In the genomic region with DNA sequence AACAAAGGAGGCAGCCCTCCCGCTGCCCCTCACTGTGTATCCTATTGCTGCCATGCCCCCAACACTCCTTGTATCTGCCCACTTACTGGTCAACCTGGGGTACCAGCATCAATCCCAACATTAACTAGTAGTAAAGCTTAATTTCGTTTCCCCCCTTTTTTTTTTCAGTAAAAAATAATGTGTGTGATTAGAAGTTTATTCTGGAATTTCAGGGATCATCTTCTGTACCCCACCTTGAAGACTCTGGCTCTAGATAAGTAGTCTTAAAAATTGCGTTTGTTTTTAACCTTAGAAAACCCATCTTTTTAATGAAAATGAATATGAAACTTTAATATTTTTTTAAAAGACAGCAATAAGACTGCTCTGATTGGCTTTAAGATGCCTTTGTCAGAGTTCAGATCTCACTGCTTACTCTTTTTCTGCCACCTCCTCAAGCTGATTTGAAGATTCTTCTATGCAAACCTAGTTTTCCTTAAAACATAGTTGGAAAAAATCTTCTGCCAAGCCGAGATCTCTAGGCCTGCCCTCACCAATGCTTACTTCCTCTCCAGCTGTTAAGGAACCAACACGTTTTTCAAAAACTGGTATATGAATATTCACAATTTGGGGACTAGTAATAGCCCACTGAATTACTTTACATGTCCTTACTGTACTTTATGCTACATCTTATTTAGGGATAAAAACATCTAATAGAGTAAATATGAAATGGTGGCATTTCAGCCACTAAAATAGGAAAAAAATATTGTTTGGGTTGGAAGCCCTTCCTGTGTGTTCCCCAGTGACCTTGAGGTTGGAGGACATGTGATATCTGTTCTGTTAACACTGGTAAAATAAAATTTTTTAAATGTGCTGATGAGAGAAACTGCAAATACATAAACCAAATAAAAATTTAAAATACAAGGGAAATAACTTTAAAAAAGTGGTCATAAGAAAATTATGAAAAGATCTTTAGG, we compare ENCODE assay signal across 10 cellular contexts. TPM values are rescaled to one million over a fixed set of nuclear protein-coding genes. Genes with fewer than 3 reads are reported as not detected.
A peak's percentile ranks its signal among the peaks of the same experiment; 100 is the strongest.
DNase-seq lines count a peak whose midpoint lies in the region; TF ChIP-seq lines count a peak whose summit lies in the region.
"Had no signal": no experiment of that assay in that cellular context is flagged by ENCODE, and none has a peak within 500 bp of the region (broad histone marks: within the 10 kb centered on the region; RNA-seq: fewer than 3 reads in every experiment).

No MANE protein-coding gene starts in this region.

- peak; percentile 8 for DNase-seq in CD1c-positive myeloid dendritic cell (ENCODE audit: extremely low spot score)
- no peak for DNase-seq in trophoblast cell
- no peak for DNase-seq in GDM1 (lab: John Stamatoyannopoulos, UW)
- DNase-seq in KG1 (lab: John Stamatoyannopoulos, UW) = no peak
- no peak for DNase-seq in NCI-H2196 (lab: John Stamatoyannopoulos, UW; ENCODE audit: unreplicated experiment)
- no peak for DNase-seq in activated CD4-positive, alpha-beta T cell treated with anti-CD3 and anti-CD28 coated beads for 48 hours
- DNase-seq: activated CD4-positive, alpha-beta T cell treated with anti-CD3 and anti-CD28 coated beads for 36 hours had no signal

- no peaks in the 10 kb centered on the region for H3K9me3 ChIP-seq in trophoblast cell (ENCODE audit: insufficient read depth, low read depth, low read length)

- peaks cover 5% of the 10 kb centered on the region for H3K27me3 Mint-ChIP-seq in brain

- H3K36me3 ChIP-seq in KMS-11 (ENCODE audit: insufficient read depth) (no peaks in the 10 kb centered on the region), trophoblast cell (ENCODE audit: control insufficient read depth in 1 of 2, insufficient read depth in 2 of 2, low read length in 2 of 2) (peaks cover 0 to 3% of the 10 kb centered on the region in 2 experiments)

- no peak overlapping the region for H3K4ac ChIP-seq in trophoblast cell (ENCODE audit: low read depth, low read length)

- H3K79me2 ChIP-seq in KMS-11 (ENCODE audit: insufficient read depth, low read depth) = peaks cover 6% of the 10 kb centered on the region; the same call in 1 of the 2 replicates
- peaks cover 10% of the 10 kb centered on the region for H3K79me2 ChIP-seq in trophoblast cell (ENCODE audit: control insufficient read depth, insufficient read depth, low read length, poor library complexity)

- TF ChIP-seq CTCF in KMS-11 (conservative IDR thresholded peaks at IDR 0.05; ENCODE audit: low read depth, low read length) = 0 out of 2 replicates have a peak, but pooled peaks have one; percentile 22
- no peak for TF ChIP-seq CTCF in brain (conservative IDR thresholded peaks at IDR 0.05)

- no peaks in the 10 kb centered on the region for H3K36me3 Mint-ChIP-seq in brain

- H2AK5ac ChIP-seq in trophoblast cell (ENCODE audit: low read length) = no peak overlapping the region

- peak overlapping the region; percentile 87 for H3K27ac ChIP-seq in KMS-11
- peak overlapping the region; percentile 70 for H3K27ac ChIP-seq in trophoblast cell (ENCODE audit: low read depth, low read length)

- no peaks in the 10 kb centered on the region for H4K20me1 ChIP-seq in KMS-11 (ENCODE audit: insufficient read depth)

- peak overlapping the region in 3 of 5 experiments; percentile 29 to 95 (median 58) for H3K27ac Mint-ChIP-seq in brain
- H3K27ac Mint-ChIP-seq: activated T-helper 1 cell treated with anti-CD3 and anti-CD28 coated beads, Interleukin-12 subunit alpha, Interleukin-12 subunit beta, Interleukin-2, Interleukin-4 antibody, amounts not matched to agents 30 ng/mL and 10 ng/mL and 1 ng/mL, durations not matched to agents 14 hours and 24 hours and 36 hours had no signal

- H3K4me2 ChIP-seq in KMS-11 (peak overlapping the region; percentile 95), trophoblast cell (ENCODE audit: low read length) (no peak overlapping the region)

- H3K23ac ChIP-seq in trophoblast cell (ENCODE audit: low read length) = no peak overlapping the region

- H3K9ac ChIP-seq in KMS-11 (peak overlapping the region; percentile 60), trophoblast cell (ENCODE audit: low read length) (no peak overlapping the region)

- H3K4me1 Mint-ChIP-seq in brain = peaks cover 46% of the 10 kb centered on the region

- no peaks in the 10 kb centered on the region for H3K9me3 Mint-ChIP-seq in brain
- H3K9me3 Mint-ChIP-seq: activated T-helper 1 cell treated with anti-CD3 and anti-CD28 coated beads, Interleukin-12 subunit alpha, Interleukin-12 subunit beta, Interleukin-2, Interleukin-4 antibody, amounts not matched to agents 30 ng/mL and 10 ng/mL and 1 ng/mL, durations not matched to agents 14 hours and 24 hours and 36 hours had no signal

- H3K4me3 Mint-ChIP-seq in brain = peak overlapping the region in 2 of 5 experiments; percentile 27 to 55
- H3K4me3 Mint-ChIP-seq: activated CD4-positive, alpha-beta T cell treated with anti-CD3 and anti-CD28 coated beads for 36 hours; activated T-helper 1 cell treated with anti-CD3 and anti-CD28 coated beads, Interleukin-12 subunit alpha, Interleukin-12 subunit beta, Interleukin-2, Interleukin-4 antibody, amounts not matched to agents 30 ng/mL and 10 ng/mL and 1 ng/mL, durations not matched to agents 14 hours and 24 hours and 36 hours had no signal

- no peak overlapping the region for H3K18ac ChIP-seq in trophoblast cell (ENCODE audit: low read length)

- H4K12ac ChIP-seq in trophoblast cell (ENCODE audit: low read depth, low read length) = no peak overlapping the region

- no peak overlapping the region for H2BK12ac ChIP-seq in trophoblast cell (ENCODE audit: low read length)

- H2AFZ ChIP-seq in KMS-11 (ENCODE audit: low read depth) = peak overlapping the region; percentile 29; the same call in 1 of the 2 replicates
- no peak overlapping the region for H2AFZ ChIP-seq in trophoblast cell (ENCODE audit: insufficient read depth, low read length, poor library complexity)

- no peak overlapping the region for H4K8ac ChIP-seq in trophoblast cell (ENCODE audit: low read depth, low read length)

- peaks cover 23% of the 10 kb centered on the region for H3K79me1 ChIP-seq in trophoblast cell (ENCODE audit: low read length)

- peak overlapping the region; percentile 21 for H3K14ac ChIP-seq in trophoblast cell (ENCODE audit: low read length)

- H2BK120ac ChIP-seq in trophoblast cell (ENCODE audit: insufficient read depth, low read length, poor library complexity) = peak overlapping the region; percentile 29

- no CpG with 5 or more reads among the region's 5 CpGs for WGBS in trophoblast cell (ENCODE audit: extremely low coverage, insufficient coverage, insufficient read length)

- H3K27me3 ChIP-seq in KMS-11 (ENCODE audit: insufficient read depth, low read depth) (no peaks in the 10 kb centered on the region), trophoblast cell (ENCODE audit: insufficient read depth, low read length) (no peaks in the 10 kb centered on the region)

- H3K4me1 ChIP-seq in KMS-11 (ENCODE audit: low read depth, poor library complexity, severe bottlenecking) = peaks cover 86% of the 10 kb centered on the region
- peaks cover 3 to 13% of the 10 kb centered on the region in 2 experiments for H3K4me1 ChIP-seq in trophoblast cell (ENCODE audit: control insufficient read depth in 1 of 2, insufficient read depth in 2 of 2, low read length in 2 of 2)

- H3K4me3 ChIP-seq in KMS-11 (IDR thresholded peaks at IDR 0.05; ENCODE audit: insufficient read depth, low read depth, low read length) (no peak overlapping the region), trophoblast cell (ENCODE audit: low read depth, low read length) (no peak overlapping the region)

- peak overlapping the region; percentile 74 for H4K91ac ChIP-seq in trophoblast cell (ENCODE audit: low read depth, low read length)

- no peak overlapping the region for H2BK5ac ChIP-seq in trophoblast cell (ENCODE audit: low read depth, low read length, poor library complexity)

RNA-seq across cellular contexts. Expression of a gene that starts 4.0 kb away (rescaled TPM):
- polyA plus RNA-seq in brain (ENCODE audit: insufficient read depth, low read depth, low replicate concordance) = 39.1 TPM
- 333 and 351 TPM in 2 replicates for polyA plus RNA-seq in trophoblast cell (2013)

RNA-seq across cellular contexts. Expression of a gene that starts 44.3 kb away (rescaled TPM):
- 0.34 TPM for polyA plus RNA-seq in brain (ENCODE audit: insufficient read depth, low read depth, low replicate concordance)
- 0.50 and 0.51 TPM in 2 replicates for polyA plus RNA-seq in trophoblast cell (2013)
